15 cellular contexts compared by ENCODE assay signal in genomic region chr1:201457508-201457960, GRCh38. TPM values are rescaled to one million over a fixed set of nuclear protein-coding genes. Genes with fewer than 3 reads are reported as not detected.
DNase-seq lines count a peak whose midpoint lies in the region; TF ChIP-seq lines count a peak whose summit lies in the region.
"Had no signal": no experiment of that assay in that cellular context is flagged by ENCODE, and none has a peak within 500 bp of the region (broad histone marks: within the 10 kb centered on the region; RNA-seq: fewer than 3 reads in every experiment).

No MANE protein-coding gene starts in this region.

- no CpG with 5 or more reads among the region's 4 CpGs for WGBS in trophoblast cell (ENCODE audit: extremely low coverage, insufficient coverage, insufficient read length)

- no peak overlapping the region for H2AK5ac ChIP-seq in trophoblast cell (ENCODE audit: low read length)

- H3K27me3 ChIP-seq in ACC112 (ENCODE audit: insufficient read depth, low read length) (no peaks in the 10 kb centered on the region), PC-9 (ENCODE audit: insufficient read depth, low read depth) (no peaks in the 10 kb centered on the region), trophoblast cell (ENCODE audit: insufficient read depth, low read length) (no peaks in the 10 kb centered on the region)
- H3K27me3 ChIP-seq: cardiac muscle cell, pancreas had no signal

- H3K9me2 ChIP-seq in PC-9 (ENCODE audit: insufficient read depth): no peaks in the 10 kb centered on the region

- H3K79me2 ChIP-seq in ACC112 (ENCODE audit: control insufficient read depth, insufficient read depth, low read length, unreplicated experiment): no peaks in the 10 kb centered on the region
- H3K79me2 ChIP-seq in PC-9 (ENCODE audit: low read depth): no peaks in the 10 kb centered on the region
- peaks cover 2% of the 10 kb centered on the region for H3K79me2 ChIP-seq in trophoblast cell (ENCODE audit: control insufficient read depth, insufficient read depth, low read length, poor library complexity)

- peaks cover 49% of the 10 kb centered on the region for H3F3A ChIP-seq in PC-9 (ENCODE audit: insufficient read depth, low read depth)

- intact Hi-C loops in PC-9 (cut with micrococcal nuclease; ENCODE audit: unreplicated experiment): no loop called here

- no peak overlapping the region for H3K9ac ChIP-seq in trophoblast cell (ENCODE audit: low read length)

- H3K14ac ChIP-seq in trophoblast cell (ENCODE audit: low read length): no peak overlapping the region

- no peak overlapping the region for H2BK120ac ChIP-seq in trophoblast cell (ENCODE audit: insufficient read depth, low read length, poor library complexity)

- DNase-seq in PC-9 (no peak), trophoblast cell (no peak), T-helper 2 cell (no peak), NCI-H1436 (lab: John Stamatoyannopoulos, UW) (no peak)
- no peak for DNase-seq in stimulated activated CD4-positive, alpha-beta T cell treated with anti-CD3 and anti-CD28 coated beads, Interleukin-2, amount 100 ng/mL, for 24 hours
- DNase-seq in activated T-cell treated with anti-CD3 and anti-CD28 coated beads, Interleukin-2, amount 50 U/mL, for 1 hour: no peak
- DNase-seq: activated T-cell treated with anti-CD3 and anti-CD28 coated beads, Interleukin-2, amount 50 U/mL, for 72 hours; NCI-H2227 treated with DMSO at 0.1 percent for 48 hours; pancreas; stimulated activated CD4-positive, alpha-beta T cell treated with anti-CD3 and anti-CD28 coated beads, Interleukin-4, amount 100 ng/mL, for 4 hours had no signal

- POLR2A ChIA-PET in PC-9 (lab: Charles Lee; ENCODE audit: unreplicated experiment): no interaction called here

- H4K91ac ChIP-seq in trophoblast cell (ENCODE audit: low read depth, low read length): peak overlapping the region; percentile 20

- H2BK5ac ChIP-seq in trophoblast cell (ENCODE audit: low read depth, low read length, poor library complexity): no peak overlapping the region

- no peak overlapping the region for H3K18ac ChIP-seq in trophoblast cell (ENCODE audit: low read length)

- H2BK12ac ChIP-seq in trophoblast cell (ENCODE audit: low read length): peak overlapping the region; percentile 11

- no peak overlapping the region for H3K23ac ChIP-seq in trophoblast cell (ENCODE audit: low read length)

- H3K79me1 ChIP-seq in trophoblast cell (ENCODE audit: low read length): peaks cover 29% of the 10 kb centered on the region

- CTCF ChIA-PET in PC-9 (lab: Charles Lee): interaction anchor here (1.1 kb wide), 1 partner anchor 22 kb away, joined by 3 read pairs; no protein-coding TSS in a partner anchor

- H3K27ac ChIP-seq in ACC112 (ENCODE audit: low read depth, low read length): peak overlapping the region; percentile 84
- H3K27ac ChIP-seq in PC-9: peak overlapping the region; percentile 95
- H3K27ac ChIP-seq in cingulate gyrus (ENCODE audit: low read depth, low read length): peak overlapping the region; percentile 80
- H3K27ac ChIP-seq in trophoblast cell (ENCODE audit: low read depth, low read length): no peak overlapping the region

- H3K9me3 ChIP-seq in PC-9 (ENCODE audit: insufficient read depth, low read depth) (no peaks in the 10 kb centered on the region), trophoblast cell (ENCODE audit: insufficient read depth, low read depth, low read length) (no peaks in the 10 kb centered on the region)
- H3K9me3 ChIP-seq: pancreas had no signal

- H3K4me1 ChIP-seq in ACC112 (ENCODE audit: control insufficient read depth, insufficient read depth, low read length, unreplicated experiment) (peaks cover 73% of the 10 kb centered on the region), PC-9 (replicated peaks; ENCODE audit: insufficient read depth) (peaks cover 63% of the 10 kb centered on the region), trophoblast cell (ENCODE audit: control insufficient read depth in 1 of 2, insufficient read depth in 2 of 2, low read length in 2 of 2) (peaks cover 40 to 41% of the 10 kb centered on the region in 2 experiments)

- BruUV-seq in PC-9 (replicated peaks; lab: Mats Ljungman, UMichigan): no TSS peak

- H4K12ac ChIP-seq in trophoblast cell (ENCODE audit: low read depth, low read length): no peak overlapping the region

- H3K4me3 ChIP-seq in ACC112 (ENCODE audit: low read depth, low read length) (peak overlapping the region; percentile 44), PC-9 (no peak overlapping the region), trophoblast cell (ENCODE audit: low read depth, low read length) (no peak overlapping the region)
- H3K4me3 ChIP-seq: cardiac muscle cell, pancreas had no signal

- no peaks in the 10 kb centered on the region for H4K20me1 ChIP-seq in PC-9 (ENCODE audit: insufficient read depth)

- H4K8ac ChIP-seq in trophoblast cell (ENCODE audit: low read depth, low read length): no peak overlapping the region

- no peak overlapping the region for H3K4ac ChIP-seq in trophoblast cell (ENCODE audit: low read depth, low read length)

- TF ChIP-seq CTCF in PC-9 (conservative IDR thresholded peaks at IDR 0.05): no peak

- H3K4me2 ChIP-seq in PC-9 (peak overlapping the region; percentile 54), trophoblast cell (ENCODE audit: low read length) (no peak overlapping the region)

- H3K36me3 ChIP-seq in ACC112 (ENCODE audit: insufficient read depth, low read length) (no peaks in the 10 kb centered on the region), PC-9 (ENCODE audit: low read depth) (no peaks in the 10 kb centered on the region), trophoblast cell (ENCODE audit: control insufficient read depth in 1 of 2, insufficient read depth in 2 of 2, low read length in 2 of 2) (no peaks in the 10 kb centered on the region)
- H3K36me3 ChIP-seq: cardiac muscle cell, pancreas had no signal

- H2AFZ ChIP-seq in ACC112 (ENCODE audit: low read length, unreplicated experiment): peak overlapping the region; percentile 33
- no peak overlapping the region for H2AFZ ChIP-seq in PC-9
- H2AFZ ChIP-seq in trophoblast cell (ENCODE audit: insufficient read depth, low read length, poor library complexity): no peak overlapping the region

RNA-seq across cellular contexts. Expression of gene PHLDA3, which starts 11.5 kb away (rescaled TPM):
- total RNA-seq in PC-9 (2021): 31.6 and 46.4 TPM in 2 replicates
- polyA plus RNA-seq in trophoblast cell (2013): 49.4 and 51.1 TPM in 2 replicates

RNA-seq across cellular contexts. Expression of gene TNNI1, which starts 36.0 kb away (rescaled TPM):
- total RNA-seq in PC-9 (2021): not detected in 2 replicates
- 0.75 and 0.90 TPM in 2 replicates for polyA plus RNA-seq in trophoblast cell (2013)
- total RNA-seq: activated T-cell treated with anti-CD3 and anti-CD28 coated beads, Interleukin-2, amount 50 U/mL, for 72 hours; left lobe of liver; pancreas had no signal

RNA-seq across cellular contexts. Expression of gene CSRP1, which starts 49.4 kb away (rescaled TPM):
- 56.8 and 61.3 TPM in 2 replicates for total RNA-seq in PC-9 (2021)
- polyA plus RNA-seq in trophoblast cell (2013): 326 and 348 TPM in 2 replicates

RNA-seq across cellular contexts. Expression of gene LAD1, which starts 58.4 kb away (rescaled TPM):
- total RNA-seq in PC-9 (2021): 54.7 and 61.6 TPM in 2 replicates
- polyA plus RNA-seq in trophoblast cell (2013): 28.6 and 30.4 TPM in 2 replicates
- total RNA-seq: activated T-cell treated with anti-CD3 and anti-CD28 coated beads, Interleukin-2, amount 50 U/mL, for 72 hours; frontal cortex had no signal
